ENCODE assay signal across 5 cellular contexts in genomic region chr7:99890348-99890747, GRCh38. TPM values are rescaled to one million over a fixed set of nuclear protein-coding genes. Genes with fewer than 3 reads are reported as not detected.
"Had no signal": no experiment of that assay in that cellular context is flagged by ENCODE, and none has a peak within 500 bp of the region (broad histone marks: within the 10 kb centered on the region; RNA-seq: fewer than 3 reads in every experiment).

No MANE protein-coding gene starts in this region.

RNA-seq across cellular contexts. Expression of gene OR2AE1, which starts 13.5 kb away (rescaled TPM):
- total RNA-seq: HepG2, HT-29, HT1080 had no signal
- polyA plus RNA-seq: HepG2, IgD-negative memory B cell had no signal

RNA-seq across cellular contexts. Expression of gene GJC3, which starts 39.1 kb away (rescaled TPM):
- total RNA-seq: HT-29, IMR-90 had no signal
- polyA plus RNA-seq: IgD-negative memory B cell, IMR-90 had no signal
